Comparison of ENCODE assay signal across 18 cellular contexts in genomic region chr1:17999884-18000283, GRCh38.
DNase-seq lines count a peak whose midpoint lies in the region; ATAC-seq, FAIRE-seq and TF ChIP-seq lines count a peak whose summit lies in the region.
"Had no signal": no experiment of that assay in that cellular context is flagged by ENCODE, and none has a peak within 500 bp of the region (broad histone marks: within the 10 kb centered on the region; RNA-seq: fewer than 3 reads in every experiment).

No MANE protein-coding gene starts in this region.

- BruUV-seq in OCI-LY7 (replicated peaks; lab: Mats Ljungman, UMichigan) = no TSS peak

- no peak for ATAC-seq in HG03457 (IDR thresholded peaks at IDR 0.05; ENCODE audit: unreplicated experiment)
- ATAC-seq: CD8-positive, alpha-beta T cell had no signal

- H3K79me2 ChIP-seq in OCI-LY7 (ENCODE audit: insufficient read depth, low read depth, low read length) (no peaks in the 10 kb centered on the region), H1 (ENCODE audit: control insufficient read depth in 1 of 2, insufficient read depth in 2 of 2, low read length in 2 of 2) (no peaks in the 10 kb centered on the region)

- 0 out of 2 replicates have a peak overlapping the region, but pooled peaks have one; percentile 3 for H2BK20ac ChIP-seq in H1 (ENCODE audit: low read length)

- no peaks in the 10 kb centered on the region for H3K27me3 ChIP-seq in BLaER1 treated with 17β-estradiol and CSF1 and Interleukin-3, amounts not matched to agents 10 nM and 100 nM
- peaks cover 0 to 3% (median 1%) of the 10 kb centered on the region in 4 experiments; a peak in 2 of 7 replicates for H3K27me3 ChIP-seq in H1 (replicated peaks in 1 of 4; ENCODE audit: control insufficient read depth in 3 of 4, extremely low read depth in 1 of 4, insufficient read depth in 3 of 4, low read length in 3 of 4)
- H3K27me3 ChIP-seq: BE2C had no signal

- 90% methylated on average over 3 of the region's 3 CpGs; no CpG with 5 or more reads in 1 of the 2 experiments for WGBS in H1 (ENCODE audit: extremely low coverage in 1 of 2, insufficient coverage in 1 of 2, insufficient read length in 1 of 2, insufficient replicate concordance in 2 of 2, low coverage in 1 of 2, low lambda C conversion rate in 2 of 2, missing lambda C conversion rate in 1 of 2), 2 experiments

- H3K36me3 ChIP-seq in BLaER1 treated with 17β-estradiol and CSF1 and Interleukin-3, amounts not matched to agents 10 nM and 100 nM = no peaks in the 10 kb centered on the region
- H3K36me3 ChIP-seq in OCI-LY7 (ENCODE audit: insufficient read depth, low read length) = no peaks in the 10 kb centered on the region
- no peaks in the 10 kb centered on the region for H3K36me3 ChIP-seq in H1 (ENCODE audit: control insufficient read depth in 2 of 4, insufficient read depth in 4 of 4, low read length in 3 of 4)
- H3K36me3 ChIP-seq: BE2C had no signal

- H2BK120ac ChIP-seq in H1 (replicated peaks; ENCODE audit: low read depth, low read length) = no peak overlapping the region

- H3K23ac ChIP-seq in H1 (ENCODE audit: insufficient read length) = no peak overlapping the region

- H3K4me1 ChIP-seq in BLaER1 treated with 17β-estradiol and CSF1 and Interleukin-3, amounts not matched to agents 10 nM and 100 nM = peaks cover 14 to 40% (median 29%) of the 10 kb centered on the region in 10 experiments
- peaks cover 7% of the 10 kb centered on the region for H3K4me1 ChIP-seq in OCI-LY7 (ENCODE audit: insufficient read depth, low read length, poor library complexity, severe bottlenecking)
- no peaks in the 10 kb centered on the region; a peak in 2 of 7 replicates for H3K4me1 ChIP-seq in H1 (replicated peaks in 1 of 4; ENCODE audit: control insufficient read depth in 3 of 4, insufficient read depth in 4 of 4, low read length in 3 of 4)
- H3K4me1 ChIP-seq: BE2C, Caco-2 had no signal

- H3K56ac ChIP-seq in H1 (replicated peaks; ENCODE audit: insufficient read length, low read depth, low read length) = no peak overlapping the region

- H4K5ac ChIP-seq in H1 (ENCODE audit: insufficient read length, low read depth, low read length) = no peak overlapping the region

- FAIRE-seq in H1 (lab: Jason Lieb, UNC) = no peak
- FAIRE-seq: G401.6, GM12892 had no signal

- no peaks in the 10 kb centered on the region for H3K23me2 ChIP-seq in H1 (ENCODE audit: low read depth, low read length)

- intact Hi-C loops in OCI-LY7 (cut with micrococcal nuclease; ENCODE audit: unreplicated experiment) = loop anchor here (5.0 kb wide), 1 partner anchor 102 kb away; no protein-coding TSS in a partner anchor

- no peaks in the 10 kb centered on the region for H3K9me2 ChIP-seq in OCI-LY7 (ENCODE audit: insufficient read depth, low read length)

- no peaks in the 10 kb centered on the region for H3K9me3 ChIP-seq in BLaER1 treated with 17β-estradiol and CSF1 and Interleukin-3, amounts not matched to agents 10 nM and 100 nM (replicated peaks in 1 of 11)
- no peaks in the 10 kb centered on the region for H3K9me3 ChIP-seq in OCI-LY7 (ENCODE audit: low read length)
- H3K9me3 ChIP-seq in H1 (ENCODE audit: insufficient read depth in 2 of 2, low read depth in 1 of 2, low read length in 1 of 2) = no peaks in the 10 kb centered on the region
- H3K9me3 ChIP-seq: BE2C, Caco-2 had no signal

- CTCF ChIA-PET in OCI-LY7 (lab: Charles Lee; ENCODE audit: unreplicated experiment) (no interaction called here), H1 (lab: Charles Lee; ENCODE audit: partially characterized antibody) (interaction anchor here (1.4 to 2.2 kb wide), 3 partner anchors 9 to 27 kb away, joined by 3 to 5 read pairs (median 4); no protein-coding TSS in a partner anchor)

- no peak overlapping the region for H4K8ac ChIP-seq in H1 (ENCODE audit: extremely low read depth, insufficient read depth, low read length)

- no peak overlapping the region for H3K4ac ChIP-seq in H1 (replicated peaks; ENCODE audit: insufficient read length, low read depth, low read length)

- no peak overlapping the region for H2BK5ac ChIP-seq in H1 (ENCODE audit: low read depth, low read length)

- H3K14ac ChIP-seq in H1 (ENCODE audit: insufficient read length) = no peak overlapping the region

- TF ChIP-seq RAD21 in H1 (IDR thresholded peaks at IDR 0.05 in 1 of 2, conservative IDR thresholded peaks at IDR 0.05 in 1 of 2; ENCODE audit: low read depth in 2 of 2, low read length in 2 of 2) = no peak

- TF ChIP-seq POLR2A in H1 (IDR thresholded peaks at IDR 0.05; ENCODE audit: control extremely low read depth in 1 of 2, low read depth in 2 of 2, low read length in 2 of 2) = no peak

- no peak overlapping the region for H2BK15ac ChIP-seq in H1 (ENCODE audit: low read length)

- DNase-seq in OCI-LY7 (ENCODE audit: low spot score) (no peak), H1 (ENCODE audit: low read depth in 1 of 2, low spot score in 2 of 2) (no peak), NCI-H524 treated with DMSO at 0.1 percent for 48 hours (lab: John Stamatoyannopoulos, UW) (no peak), NOMO-1 treated with dmso at 0.1 percent for 144 hours (lab: John Stamatoyannopoulos, UW; ENCODE audit: unreplicated experiment) (no peak)
- DNase-seq: BE2C; Caco-2; CD4-positive, CD25-positive, alpha-beta regulatory T cell; CD8-positive, alpha-beta T cell; DMS153; DND-41; GOT3; H7; HCEC 1CT had no signal

- H4K20me1 ChIP-seq in BLaER1 treated with 17β-estradiol and CSF1 and Interleukin-3, amounts not matched to agents 10 nM and 100 nM = peaks cover 0 to 6% (median 0%) of the 10 kb centered on the region in 11 experiments; a peak in 2 of 22 replicates
- H4K20me1 ChIP-seq in OCI-LY7 (ENCODE audit: insufficient read depth, low read length) (no peaks in the 10 kb centered on the region), H1 (replicated peaks in 1 of 2; ENCODE audit: control insufficient read depth in 1 of 2, insufficient read depth in 2 of 2, low read length in 2 of 2) (no peaks in the 10 kb centered on the region)

- H2AK5ac ChIP-seq in H1 (ENCODE audit: low read depth, low read length) = no peak overlapping the region

- H2AFZ ChIP-seq in OCI-LY7 (ENCODE audit: low read length) = no peak overlapping the region
- no peak overlapping the region for H2AFZ ChIP-seq in H1 (ENCODE audit: low read length)

- H3K4me3 ChIP-seq in BLaER1 treated with 17β-estradiol and CSF1 and Interleukin-3, amounts not matched to agents 10 nM and 100 nM = no peak overlapping the region
- no peak overlapping the region for H3K4me3 ChIP-seq in OCI-LY7 (ENCODE audit: low read depth, low read length, poor library complexity, severe bottlenecking)
- no peak overlapping the region for H3K4me3 ChIP-seq in H1 (ENCODE audit: extremely low read depth in 1 of 4, insufficient read depth in 2 of 4, low read depth in 3 of 4, low read length in 4 of 4)

- no peak overlapping the region for H3K18ac ChIP-seq in H1 (ENCODE audit: extremely low read depth, low read length)

- H3K9ac ChIP-seq in BLaER1 treated with 17β-estradiol and CSF1 and Interleukin-3, amounts not matched to agents 10 nM and 100 nM = peak overlapping the region in 2 of 11 experiments; percentile 1 to 17; a peak in 1 of 22 replicates
- no peak overlapping the region for H3K9ac ChIP-seq in H1 (replicated peaks in 1 of 4; ENCODE audit: extremely low read depth in 1 of 4, low read depth in 3 of 4, low read length in 3 of 4)

- POLR2A ChIA-PET in OCI-LY7 (lab: Charles Lee) (no interaction called here), H1 (lab: Charles Lee; ENCODE audit: partially characterized antibody) (no interaction called here)

- no peaks in the 10 kb centered on the region for H3K79me1 ChIP-seq in H1 (ENCODE audit: low read depth, low read length)

- peak overlapping the region in 8 of 11 experiments; percentile 9 to 65 (median 38); a peak in 11 of 22 replicates for H3K27ac ChIP-seq in BLaER1 treated with 17β-estradiol and CSF1 and Interleukin-3, amounts not matched to agents 10 nM and 100 nM
- H3K27ac ChIP-seq in OCI-LY7 (ENCODE audit: low read depth, low read length, poor library complexity, severe bottlenecking) (no peak overlapping the region), H1 (ENCODE audit: low read depth, low read length) (no peak overlapping the region)
- H3K27ac ChIP-seq: C4-2B had no signal

- TF ChIP-seq CTCF in OCI-LY7 (conservative IDR thresholded peaks at IDR 0.05; ENCODE audit: low read length) (no peak), H1 (IDR thresholded peaks at IDR 0.05; ENCODE audit: control extremely low read depth in 1 of 3, insufficient read depth in 1 of 3, low read depth in 1 of 3, low read length in 3 of 3) (no peak)

- no peak for TF ChIP-seq EP300 in H1 (IDR thresholded peaks at IDR 0.05; ENCODE audit: borderline replicate concordance in 1 of 2, low read depth in 2 of 2, low read length in 2 of 2)

- H4K91ac ChIP-seq in H1 (replicated peaks; ENCODE audit: insufficient read length, low read length) = no peak overlapping the region

- H2BK12ac ChIP-seq in H1 (ENCODE audit: low read depth, low read length) = no peak overlapping the region

- peak overlapping the region; percentile 31 to 80 (median 69) for H3K4me2 ChIP-seq in BLaER1 treated with 17β-estradiol and CSF1 and Interleukin-3, amounts not matched to agents 10 nM and 100 nM
- H3K4me2 ChIP-seq in OCI-LY7 (ENCODE audit: low read length) = peak overlapping the region; percentile 23; the same call in 1 of the 2 replicates
- H3K4me2 ChIP-seq in H1 (ENCODE audit: insufficient read depth in 1 of 2, low read depth in 2 of 2, low read length in 2 of 2) = no peak overlapping the region

TF ChIP-seq in H1, 55 proteins besides CTCF, POLR2A, EP300 and RAD21 (continues in another document):
- TF ChIP-seq SIRT6 (IDR thresholded peaks at IDR 0.05; ENCODE audit: low read length) (no peak), HDAC6 (IDR thresholded peaks at IDR 0.05; ENCODE audit: low read depth, low read length) (no peak), ATF2 (IDR thresholded peaks at IDR 0.05; ENCODE audit: low read length) (no peak), TCF12 (IDR thresholded peaks at IDR 0.05; ENCODE audit: low read depth, low read length) (no peak), ATF3 (IDR thresholded peaks at IDR 0.05; ENCODE audit: insufficient read depth, low read depth, low read length) (no peak), SAP30 (IDR thresholded peaks at IDR 0.05; ENCODE audit: insufficient read depth, insufficient replicate concordance, low read length) (no peak), SIX5 (IDR thresholded peaks at IDR 0.05; ENCODE audit: low read depth, low read length) (no peak)

Comparison
In these comparisons a context has a peak if more than half of its experiments do, and no peak if none do; other contexts are left out.
1. H3K27ac ChIP-seq: peak in BLaER1 treated with 17β-estradiol and CSF1 and Interleukin-3, amounts not matched to agents 10 nM and 100 nM (8 of 11); none in OCI-LY7 (single experiment) and H1 (single experiment).
2. H3K4me2 ChIP-seq: peak in BLaER1 treated with 17β-estradiol and CSF1 and Interleukin-3, amounts not matched to agents 10 nM and 100 nM (11 of 11) and OCI-LY7 (single experiment); none in H1 (0 of 2).